ENCODE assay signal across 8 cellular contexts in the genomic region with DNA sequence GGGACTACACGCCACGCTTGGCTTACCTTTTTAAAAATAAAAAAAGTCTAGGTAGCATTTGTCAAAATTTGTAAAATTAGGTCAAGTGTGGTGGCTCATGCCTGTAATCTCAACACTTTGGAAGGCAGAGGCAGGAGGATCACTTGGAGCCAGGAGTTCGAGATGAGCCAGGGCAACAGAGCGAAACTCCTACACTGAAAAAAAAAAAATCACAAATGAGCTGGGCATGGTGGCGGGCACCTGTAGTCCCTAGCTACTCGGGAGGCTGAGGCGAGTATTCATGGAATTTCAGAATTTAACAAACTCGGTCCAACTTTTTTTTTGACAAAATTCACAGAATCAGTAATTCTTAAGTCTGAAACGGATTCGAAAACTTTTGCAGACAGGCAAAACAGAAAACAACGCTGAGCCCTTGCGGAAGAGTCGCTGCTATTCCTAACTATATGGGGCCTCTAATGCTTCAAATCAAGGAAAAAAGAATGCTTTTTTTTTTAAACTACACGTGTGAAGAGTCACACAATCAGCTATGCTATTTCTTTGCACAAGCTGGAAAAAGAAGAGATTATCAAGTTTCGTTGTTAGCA.
DNase-seq lines count a peak whose midpoint lies in the region; ATAC-seq and TF ChIP-seq lines count a peak whose summit lies in the region.

No MANE protein-coding gene starts in this region.

- ATAC-seq in HG02870 (IDR thresholded peaks at IDR 0.05; ENCODE audit: unreplicated experiment), result no peak
- no peak for ATAC-seq in GM18511 (IDR thresholded peaks at IDR 0.05; ENCODE audit: unreplicated experiment)

- DNase-seq in GM12864 (ENCODE audit: low read depth) (no peak), SK-N-MC (ENCODE audit: low read depth, low spot score) (no peak), fibroblast of mammary gland (ENCODE audit: low read depth) (no peak), retinal pigment epithelial cell (ENCODE audit: low read depth) (no peak), NCI-H2081 (lab: John Stamatoyannopoulos, UW) (no peak), NCI-H510A treated with DMSO at 0.1 percent for 48 hours (lab: John Stamatoyannopoulos, UW) (no peak)

- no peaks in the 10 kb centered on the region for H3K9me3 ChIP-seq in SK-N-MC (ENCODE audit: low read depth, low read length)

- H3K9ac ChIP-seq in SK-N-MC (ENCODE audit: insufficient read length), result peak overlapping the region; percentile 84

- TF ChIP-seq CTCF in GM12864 (IDR thresholded peaks at IDR 0.05; ENCODE audit: low read depth, low read length, missing control alignments) (no peak), fibroblast of mammary gland (conservative IDR thresholded peaks at IDR 0.05; ENCODE audit: control insufficient read depth, insufficient read depth, low read depth, low read length) (no peak), retinal pigment epithelial cell (conservative IDR thresholded peaks at IDR 0.05; ENCODE audit: low read depth, low read length) (no peak)

- H3K27ac ChIP-seq in SK-N-MC, result no peak overlapping the region

- H3K4me3 ChIP-seq in GM12864 (ENCODE audit: low read depth, low read length) (peak overlapping the region; percentile 81), SK-N-MC (peak overlapping the region; percentile 93), fibroblast of mammary gland (ENCODE audit: control insufficient read depth, low read depth, low read length) (peak overlapping the region; percentile 56), retinal pigment epithelial cell (ENCODE audit: low read length) (peak overlapping the region; percentile 64)

- H3K36me3 ChIP-seq in SK-N-MC (ENCODE audit: insufficient read depth, low read length), result no peaks in the 10 kb centered on the region
